ENCODE assay signal across 11 cellular contexts in genomic region chr1:41108696-41109284, GRCh38.
A peak's percentile ranks its signal among the peaks of the same experiment; 100 is the strongest.
DNase-seq lines count a peak whose midpoint lies in the region; ATAC-seq and TF ChIP-seq lines count a peak whose summit lies in the region.
"Had no signal": no experiment of that assay in that cellular context is flagged by ENCODE, and none has a peak within 500 bp of the region (broad histone marks: within the 10 kb centered on the region; RNA-seq: fewer than 3 reads in every experiment).

No MANE protein-coding gene starts in this region.

- H3K4me1 ChIP-seq in adrenal gland (replicated peaks in 1 of 2) (peaks cover 21 to 23% of the 10 kb centered on the region in 2 donors), sigmoid colon (peaks cover 0 to 39% (median 35%) of the 10 kb centered on the region in 4 donors)

- intact Hi-C loops in adrenal gland (cut with DNase I) (no loop called here), left cardiac atrium (cut with DNase I) (loop anchor here in 1 of 2 donors (5.0 kb wide), 1 partner anchor 61 kb away; no protein-coding TSS in a partner anchor), sigmoid colon (cut with DNase I) (loop anchor here (5.0 to 10.0 kb wide), 3 partner anchors 44 to 244 kb away; partner anchors contain the start of gene CITED4)

- ATAC-seq in left cardiac atrium (peak; percentile 7 to 55), GM21717 (IDR thresholded peaks at IDR 0.05; ENCODE audit: unreplicated experiment) (no peak), HG03342 (IDR thresholded peaks at IDR 0.05; ENCODE audit: unreplicated experiment) (no peak)
- ATAC-seq: stimulated activated effector memory CD8-positive, alpha-beta T cell treated with anti-CD3 and anti-CD28 coated beads, Interleukin-12 subunit alpha, Interleukin-12 subunit beta, amount 100 ng/mL, for 72 hours had no signal

- H3K27me3 ChIP-seq in adrenal gland (no peaks in the 10 kb centered on the region), sigmoid colon (no peaks in the 10 kb centered on the region)

- TF ChIP-seq EP300 in sigmoid colon (IDR thresholded peaks at IDR 0.05) = no peak

- no peak overlapping the region for H3K4me3 ChIP-seq in adrenal gland
- H3K4me3 ChIP-seq in sigmoid colon = no peak overlapping the region

- no peak for TF ChIP-seq CTCF in adrenal gland (IDR thresholded peaks at IDR 0.05)
- no peak for TF ChIP-seq CTCF in sigmoid colon (IDR thresholded peaks at IDR 0.05)

- WGBS in adrenal gland, 4 donors = 61 to 100% (median 83%) methylated on average over 1 of the region's 1 CpG
- WGBS in sigmoid colon, 2 donors = 89 to 93% methylated on average over 1 of the region's 1 CpG

- peak overlapping the region; percentile 42 to 92 (median 89) for H3K27ac ChIP-seq in adrenal gland
- peak overlapping the region; percentile 69 to 92 (median 90) for H3K27ac ChIP-seq in sigmoid colon

- H3K36me3 ChIP-seq in adrenal gland (replicated peaks in 1 of 2) = no peaks in the 10 kb centered on the region
- peaks cover 0 to 14% (median 7%) of the 10 kb centered on the region in 4 donors for H3K36me3 ChIP-seq in sigmoid colon

- DNase-seq in GM03348 (ENCODE audit: low spot score) (peak; percentile 11), adrenal gland (no peak), left cardiac atrium (no peak), sigmoid colon (peak; percentile 81), putamen (ENCODE audit: low spot score) (no peak)
- DNase-seq in stimulated activated CD4-positive, alpha-beta T cell treated with anti-CD3 and anti-CD28 coated beads, Interleukin-4, amount 100 ng/mL, for 1 hour = no peak
- DNase-seq: activated CD4-positive, CD25-positive, alpha-beta regulatory T cell treated with anti-CD3 and anti-CD28 coated beads, Interleukin-2, amount 50 U/mL, for 72 hours; DMS79 treated with DMSO at 0.1 percent for 48 hours had no signal

- H3K9me3 ChIP-seq in adrenal gland (replicated peaks in 1 of 3) (no peaks in the 10 kb centered on the region), sigmoid colon (no peaks in the 10 kb centered on the region)

- no peak for TF ChIP-seq POLR2A in adrenal gland (IDR thresholded peaks at IDR 0.05)
- no peak for TF ChIP-seq POLR2A in sigmoid colon (IDR thresholded peaks at IDR 0.05)

Comparison
In these comparisons a context has a peak if more than half of its experiments do, and no peak if none do; other contexts are left out.
1. DNase-seq: peak in GM03348 (single experiment) and sigmoid colon (single experiment); none in adrenal gland (0 of 7), left cardiac atrium (single experiment), stimulated activated CD4-positive, alpha-beta T cell treated with anti-CD3 and anti-CD28 coated beads, Interleukin-4, amount 100 ng/mL, for 1 hour (single experiment) and putamen (single experiment).
2. ATAC-seq: peak in left cardiac atrium (2 of 2); none in GM21717 (single experiment) and HG03342 (single experiment).